In the genomic region with DNA sequence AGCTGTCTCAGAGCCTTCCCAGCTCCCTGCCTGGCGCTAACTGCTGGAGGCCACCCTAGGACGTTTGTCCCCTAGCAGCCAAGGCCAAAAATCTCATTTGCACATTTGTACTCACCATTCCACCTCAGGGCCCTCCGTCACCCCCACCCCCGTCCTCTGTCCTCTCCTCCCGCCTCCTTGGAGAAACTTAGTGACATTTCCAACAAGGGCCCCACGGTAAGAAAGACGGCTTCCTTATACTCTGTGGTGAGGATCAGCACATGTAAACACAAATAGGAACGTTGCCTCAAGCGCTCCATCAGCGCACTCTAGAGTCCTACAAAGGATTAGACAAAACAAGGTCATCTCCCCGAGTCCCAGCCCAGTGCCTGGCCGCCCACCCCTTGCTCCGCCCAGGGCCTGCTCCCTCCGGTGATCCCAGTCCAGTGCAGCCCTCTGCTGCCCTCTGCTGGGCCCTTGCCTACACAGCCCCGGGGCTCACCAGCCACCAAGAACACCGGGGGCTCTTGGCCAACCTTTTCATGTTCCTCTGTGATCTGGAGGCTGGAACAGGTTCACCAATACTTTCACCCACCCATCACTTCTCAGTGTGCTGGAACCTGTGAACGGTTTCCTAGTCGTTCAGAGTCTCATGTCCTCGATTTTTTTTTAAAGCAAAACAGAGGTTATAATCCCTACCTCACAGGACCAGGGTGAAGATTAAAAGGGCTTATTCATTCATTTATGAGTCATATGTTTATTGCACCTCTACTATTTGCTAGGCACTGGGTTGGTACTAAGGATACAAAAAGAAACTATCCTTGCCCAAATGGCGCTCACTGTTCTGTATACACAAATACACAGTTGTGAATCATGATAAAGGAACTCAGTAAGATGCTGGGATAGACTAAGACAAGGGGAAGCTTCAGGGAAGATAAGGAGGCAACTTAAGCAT, we compare ENCODE assay signal across 8 cellular contexts. TPM values are rescaled to one million over a fixed set of nuclear protein-coding genes. Genes with fewer than 3 reads are reported as not detected.
DNase-seq lines count a peak whose midpoint lies in the region; ATAC-seq, FAIRE-seq and TF ChIP-seq lines count a peak whose summit lies in the region.

No MANE protein-coding gene starts in this region.

- H3K27ac ChIP-seq in adrenal gland (peak overlapping the region in 4 of 5 donors; percentile 46 to 88 (median 82)), heart right ventricle (peak overlapping the region in 9 of 10 donors; percentile 50 to 76 (median 66)), upper lobe of left lung (peak overlapping the region; percentile 44 to 69 (median 68))

- H3K4me1 ChIP-seq in adrenal gland (replicated peaks in 1 of 2) (peaks cover 5 to 6% of the 10 kb centered on the region in 2 donors), heart right ventricle (peaks cover 0 to 13% (median 4%) of the 10 kb centered on the region in 9 donors), upper lobe of left lung (peaks cover 16 to 26% (median 20%) of the 10 kb centered on the region in 4 donors)

- WGBS in adrenal gland, 4 donors = 5 to 6% (median 5%) methylated on average over 15 to 20 of the region's 20 CpGs
- WGBS in heart right ventricle, 2 donors = 12% methylated on average over 20 of the region's 20 CpGs
- WGBS in upper lobe of left lung, 2 donors = 7 to 10% methylated on average over 19 to 20 of the region's 20 CpGs

- peak; percentile 99 for FAIRE-seq in GM12892 (lab: Jason Lieb, UNC)

- H3K36me3 ChIP-seq in adrenal gland (replicated peaks in 1 of 2) (no peaks in the 10 kb centered on the region), heart right ventricle (no peaks in the 10 kb centered on the region), upper lobe of left lung (no peaks in the 10 kb centered on the region)

- TF ChIP-seq CTCF in adrenal gland (IDR thresholded peaks at IDR 0.05) (peak; percentile 97 to 100 (median 100)), heart right ventricle (IDR thresholded peaks at IDR 0.05) (peak; percentile 98 to 100 (median 99)), upper lobe of left lung (IDR thresholded peaks at IDR 0.05) (peak; percentile 94 to 99 (median 98))

- TF ChIP-seq POLR2A in GM12892 (IDR thresholded peaks at IDR 0.05; ENCODE audit: low read depth, low read length) (no peak), adrenal gland (IDR thresholded peaks at IDR 0.05) (peak in 1 of 2 donors; percentile 5), upper lobe of left lung (IDR thresholded peaks at IDR 0.05) (no peak)

- intact Hi-C loops in adrenal gland (cut with DNase I) = loop anchor here (5.0 to 10.0 kb wide), 2 partner anchors 171 to 328 kb away; a partner anchor contains a TSS
- intact Hi-C loops in heart right ventricle (cut with DNase I) = loop anchor here in 9 of 10 donors (1.0 to 10.0 kb wide), 16 partner anchors 81 to 981 kb away; a partner anchor contains a TSS
- intact Hi-C loops in posterior cingulate gyrus (cut with DNase I) = loop anchor here (1.0 to 10.0 kb wide), 3 partner anchors 109 to 329 kb away; a partner anchor contains a TSS

- DNase-seq in GM12892 (ENCODE audit: insufficient read length) (peak; percentile 79), NCI-H1436 (lab: John Stamatoyannopoulos, UW) (peak; percentile 78), T follicular helper cell (ENCODE audit: low read depth) (peak; percentile 75), adrenal gland (peak; percentile 96 to 98 (median 98)), heart right ventricle (peak; percentile 94 to 96), posterior cingulate gyrus (peak; percentile 81 to 99 (median 93)), upper lobe of left lung (peak; percentile 94 to 96)

- TF ChIP-seq EP300 in upper lobe of left lung (IDR thresholded peaks at IDR 0.05) = no peak

- H3K9me3 ChIP-seq in adrenal gland (replicated peaks in 1 of 3) (no peaks in the 10 kb centered on the region), heart right ventricle (peaks cover 0 to 11% (median 0%) of the 10 kb centered on the region in 11 donors), upper lobe of left lung (no peaks in the 10 kb centered on the region)

- H3K27me3 ChIP-seq in adrenal gland (no peaks in the 10 kb centered on the region), heart right ventricle (no peaks in the 10 kb centered on the region), upper lobe of left lung (no peaks in the 10 kb centered on the region)

- H3K4me3 ChIP-seq in adrenal gland (peak overlapping the region in 1 of 4 donors; percentile 6), heart right ventricle (peak overlapping the region in 6 of 10 donors; percentile 19 to 37 (median 30)), upper lobe of left lung (peak overlapping the region in 2 of 4 donors; percentile 15 to 33)

- peak; percentile 97 for ATAC-seq in HG02870 (IDR thresholded peaks at IDR 0.05; ENCODE audit: unreplicated experiment)
- ATAC-seq in heart right ventricle = peak; percentile 99 to 100 (median 100)
- peak; percentile 99 to 100 for ATAC-seq in upper lobe of left lung (ENCODE audit: low FRiP score in 2 of 2)

RNA-seq across cellular contexts. Expression of a gene that starts 15.2 kb away (rescaled TPM):
- 31.0 TPM for polyA plus RNA-seq in GM12892 (2012; ENCODE audit: missing spikeins)
- 10 to 100 TPM; 25.3 to 49.5 (median 32.4) TPM for total RNA-seq in adrenal gland
- polyA plus RNA-seq in adrenal gland = 10 to 100 TPM; 13.8 to 58.4 (median 21.6) TPM
- total RNA-seq in heart right ventricle = 10 to 100 TPM; 18.6 to 34.8 (median 24.7) TPM
- polyA plus RNA-seq in heart right ventricle = 10 to 100 TPM; 10.4 to 11.7 TPM
- total RNA-seq in upper lobe of left lung = 10 to 100 TPM in 5 of 6 donors, 1 to 10 TPM in 1; 9.9 to 35.4 (median 26.9) TPM

RNA-seq across cellular contexts. Expression of a gene that starts 42.2 kb away (rescaled TPM):
- not detected for polyA plus RNA-seq in GM12892 (2012; ENCODE audit: missing spikeins)
- total RNA-seq in adrenal gland = 10 to 100 TPM in 6 of 8 donors, 1 to 10 TPM in 2; 8.1 to 33.9 (median 16.9) TPM
- 10 to 100 TPM in 1 of 3 donors, 1 to 10 TPM in 2; 5.6 to 21.5 (median 7.1) TPM for polyA plus RNA-seq in adrenal gland
- 1 to 10 TPM; 2.5 to 8.3 (median 5.3) TPM for total RNA-seq in heart right ventricle
- 1 to 10 TPM; 4.2 to 4.6 TPM for polyA plus RNA-seq in heart right ventricle
- total RNA-seq in upper lobe of left lung = 10 to 100 TPM in 1 of 6 donors, 1 to 10 TPM in 5; 2.4 to 16.3 (median 7.5) TPM
